In the genomic region with DNA sequence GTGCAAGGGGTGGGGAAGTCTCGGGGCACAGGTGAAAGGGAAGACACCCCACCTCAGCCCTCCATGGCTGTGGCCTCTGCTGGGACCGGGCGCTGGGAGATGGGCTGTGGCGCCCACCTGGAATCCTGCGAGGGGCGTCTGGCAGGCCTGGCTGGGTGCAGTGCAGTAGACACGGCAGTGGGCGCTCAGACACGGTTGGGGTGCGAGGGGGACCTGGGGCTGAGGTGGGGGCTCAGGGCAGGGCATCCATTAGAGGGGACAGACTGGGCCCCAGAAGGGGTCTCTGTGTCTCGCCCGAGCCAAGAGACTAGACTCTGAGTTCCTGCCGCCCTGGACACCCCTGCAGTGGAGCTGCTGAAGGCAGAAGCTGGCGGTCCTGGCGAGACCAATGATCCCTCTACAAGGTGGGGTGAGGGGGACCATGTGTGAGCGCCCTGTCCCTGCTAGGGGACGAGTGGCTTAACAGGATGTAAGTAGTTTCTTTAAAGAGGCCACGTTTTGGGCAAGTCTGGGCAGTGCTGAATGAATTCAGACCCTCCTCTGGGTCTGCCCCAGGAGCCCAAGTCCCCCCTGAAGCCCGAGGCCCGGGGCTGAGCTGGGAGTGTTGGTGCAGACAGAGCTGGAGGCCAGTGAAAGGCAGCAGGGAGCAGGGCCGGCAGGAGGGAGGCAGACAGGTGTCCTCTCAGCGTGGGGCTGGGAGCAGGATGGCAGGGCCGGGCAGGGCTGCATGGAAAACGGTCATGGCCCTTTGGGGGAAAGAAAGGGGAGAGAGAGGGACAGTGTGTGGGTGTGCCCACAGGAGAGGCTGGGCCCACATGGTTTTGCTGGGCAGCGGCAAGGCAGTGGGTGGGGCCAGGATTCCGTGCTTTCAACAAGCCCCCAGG, we compare ENCODE assay signal across 10 cellular contexts. TPM values are rescaled to one million over a fixed set of nuclear protein-coding genes. Genes with fewer than 3 reads are reported as not detected.
DNase-seq lines count a peak whose midpoint lies in the region; ATAC-seq and TF ChIP-seq lines count a peak whose summit lies in the region.
"Had no signal": no experiment of that assay in that cellular context is flagged by ENCODE, and none has a peak within 500 bp of the region (broad histone marks: within the 10 kb centered on the region; RNA-seq: fewer than 3 reads in every experiment).

No MANE protein-coding gene starts in this region.

- peak; percentile 18 to 54 for ATAC-seq in upper lobe of left lung (ENCODE audit: low FRiP score in 2 of 2)
- ATAC-seq in GM21825 (IDR thresholded peaks at IDR 0.05; ENCODE audit: unreplicated experiment): no peak

- H2AFZ ChIP-seq in mesenchymal stem cell (ENCODE audit: low read depth, low read length): no peak overlapping the region

- H3K79me1 ChIP-seq in mesenchymal stem cell (replicated peaks; ENCODE audit: low read length, poor library complexity, severe bottlenecking): peaks cover 2% of the 10 kb centered on the region

- H3K4me2 ChIP-seq in mesenchymal stem cell (ENCODE audit: low read length, poor library complexity, severe bottlenecking): no peak overlapping the region

- peaks cover 19% of the 10 kb centered on the region for H3K4me1 ChIP-seq in mesenchymal stem cell (ENCODE audit: control insufficient read depth, insufficient read depth, low read depth, low read length)
- H3K4me1 ChIP-seq in upper lobe of left lung: no peaks in the 10 kb centered on the region

- no peak for TF ChIP-seq EP300 in upper lobe of left lung (IDR thresholded peaks at IDR 0.05)

- peak overlapping the region in 1 of 2 experiments; percentile 13 for H3K14ac ChIP-seq in mesenchymal stem cell (ENCODE audit: low read length in 2 of 2)

- H2BK15ac ChIP-seq in mesenchymal stem cell (ENCODE audit: low read depth, poor library complexity, severe bottlenecking): peak overlapping the region; percentile 49

- H3K27me3 ChIP-seq in mesenchymal stem cell (ENCODE audit: control insufficient read depth in 1 of 2, insufficient read depth in 1 of 2, low read length in 2 of 2) (no peaks in the 10 kb centered on the region), upper lobe of left lung (no peaks in the 10 kb centered on the region)

- H3K9me3 ChIP-seq in mesenchymal stem cell (ENCODE audit: control insufficient read depth, low read length): no peaks in the 10 kb centered on the region
- H3K9me3 ChIP-seq in upper lobe of left lung: no peaks in the 10 kb centered on the region

- peak overlapping the region; percentile 18 for H3K27ac ChIP-seq in mesenchymal stem cell (ENCODE audit: low read length, poor library complexity, severe bottlenecking)
- H3K27ac ChIP-seq in upper lobe of left lung: peak overlapping the region in 1 of 4 donors; percentile 31

- H3K23ac ChIP-seq in mesenchymal stem cell (ENCODE audit: low read length in 2 of 2): no peak overlapping the region

- peak overlapping the region; percentile 34 to 69 for H2BK12ac ChIP-seq in mesenchymal stem cell (ENCODE audit: low read length in 2 of 2)

- H2BK5ac ChIP-seq in mesenchymal stem cell (ENCODE audit: low read depth, low read length, poor library complexity, severe bottlenecking): no peak overlapping the region

- WGBS in mesenchymal stem cell: 90% methylated on average over 26 of the region's 26 CpGs
- 79 to 85% methylated on average over 14 to 26 of the region's 26 CpGs for WGBS in upper lobe of left lung, 2 donors

- H3K36me3 ChIP-seq in mesenchymal stem cell (ENCODE audit: control insufficient read depth in 1 of 2, insufficient read depth in 2 of 2, low read depth in 1 of 2, low read length in 2 of 2) (no peaks in the 10 kb centered on the region), upper lobe of left lung (no peaks in the 10 kb centered on the region)

- peak overlapping the region; percentile 84 for H3K9ac ChIP-seq in mesenchymal stem cell (ENCODE audit: low read length)

- peak overlapping the region; percentile 40 for H2AK5ac ChIP-seq in mesenchymal stem cell (ENCODE audit: low read length, severe bottlenecking)

- TF ChIP-seq POLR2A in upper lobe of left lung (IDR thresholded peaks at IDR 0.05): no peak

- peak overlapping the region; percentile 29 for H2BK120ac ChIP-seq in mesenchymal stem cell (ENCODE audit: low read depth, low read length)

- DNase-seq in NCI-H510A treated with DMSO at 0.1 percent for 48 hours (lab: John Stamatoyannopoulos, UW) (peak; percentile 11), NCI-H510A (lab: John Stamatoyannopoulos, UW) (no peak), cerebellar cortex (ENCODE audit: low spot score) (peak; percentile 45), mesenchymal stem cell (no peak), upper lobe of left lung (peak in 1 of 2 donors; percentile 74), DMS153 treated with DMSO at 0.1 percent for 48 hours (lab: John Stamatoyannopoulos, UW; ENCODE audit: unreplicated experiment) (no peak)
- DNase-seq in activated CD4-positive, alpha-beta T cell treated with anti-CD3 and anti-CD28 coated beads for 4 hours: no peak
- DNase-seq: activated CD4-positive, CD25-positive, alpha-beta regulatory T cell treated with anti-CD3 and anti-CD28 coated beads, Interleukin-2, amount 50 U/mL, for 72 hours; OCI-M1 had no signal

- peak overlapping the region; percentile 53 to 67 for H3K4ac ChIP-seq in mesenchymal stem cell (ENCODE audit: low read depth in 1 of 2, low read length in 2 of 2)

- H4K8ac ChIP-seq in mesenchymal stem cell (ENCODE audit: low read length): peak overlapping the region; percentile 78

- H3K4me3 ChIP-seq in mesenchymal stem cell (ENCODE audit: insufficient read depth in 1 of 2, low read depth in 1 of 2, low read length in 2 of 2) (no peak overlapping the region), upper lobe of left lung (no peak overlapping the region)

- peak overlapping the region; percentile 10 to 34 for H3K18ac ChIP-seq in mesenchymal stem cell (ENCODE audit: low read depth in 1 of 2, low read length in 2 of 2)

- peak overlapping the region; percentile 87 for H4K91ac ChIP-seq in mesenchymal stem cell (ENCODE audit: low read length)

- TF ChIP-seq CTCF in upper lobe of left lung (IDR thresholded peaks at IDR 0.05): no peak

RNA-seq across cellular contexts. Expression of a gene that starts 57.2 kb away (rescaled TPM):
- 37.7 TPM for polyA plus RNA-seq in mesenchymal stem cell (2013, experiment 1 of 2)
- polyA plus RNA-seq in mesenchymal stem cell (2013, experiment 2 of 2): 37.3 TPM
- total RNA-seq in upper lobe of left lung: 10 to 100 TPM; 24.0 to 96.8 (median 37.0) TPM

Comparison
In these comparisons a context has a peak if more than half of its experiments do, and no peak if none do; other contexts are left out.
1. DNase-seq: peak in NCI-H510A treated with DMSO at 0.1 percent for 48 hours (single experiment) and cerebellar cortex (single experiment); none in NCI-H510A (single experiment), mesenchymal stem cell (single experiment), DMS153 treated with DMSO at 0.1 percent for 48 hours (single experiment) and activated CD4-positive, alpha-beta T cell treated with anti-CD3 and anti-CD28 coated beads for 4 hours (0 of 2).